ENCODE assay signal across 1 cellular context in the genomic region with DNA sequence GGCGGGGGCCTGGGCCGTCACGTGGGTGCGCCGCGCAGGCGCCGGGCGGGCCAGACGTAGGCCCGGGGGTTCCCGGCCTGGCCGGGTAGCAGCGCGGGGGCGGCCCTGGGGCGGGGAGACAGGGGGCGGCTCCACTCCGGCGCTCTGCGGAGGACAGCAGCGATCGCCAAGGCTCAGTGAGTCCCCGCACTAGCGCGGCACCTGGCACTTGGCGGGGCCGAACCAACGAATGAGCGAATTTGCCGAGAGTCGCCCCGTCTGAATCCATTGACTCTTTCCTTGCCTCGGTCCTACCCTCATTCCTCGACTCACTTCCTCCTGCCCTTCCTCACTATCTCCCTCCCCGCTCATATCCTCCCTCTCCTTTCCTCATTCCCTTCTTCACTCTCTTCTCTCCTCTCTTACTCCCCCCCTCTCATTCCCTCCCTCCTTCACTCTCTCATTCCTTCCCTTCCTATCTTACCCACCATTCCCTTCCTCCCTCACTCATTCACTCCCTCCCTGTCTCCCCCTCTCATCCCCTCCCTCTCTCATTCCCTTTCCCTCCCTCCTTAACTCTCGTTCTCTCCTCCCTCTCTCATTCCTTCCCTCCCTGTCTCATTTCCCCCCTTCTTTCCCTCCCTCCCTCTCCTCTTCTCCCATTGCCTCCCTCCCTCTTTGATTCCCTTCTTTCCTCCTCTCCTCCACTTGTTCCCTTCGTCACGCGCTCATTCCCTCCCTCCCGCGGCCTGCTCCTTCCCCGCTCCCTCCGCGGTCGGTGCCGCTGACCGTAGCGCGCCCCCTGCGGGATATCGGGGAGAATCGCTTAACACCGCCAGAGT.
A peak's percentile ranks its signal among the peaks of the same experiment; 100 is the strongest.
TF ChIP-seq lines count a peak whose summit lies in the region.

No MANE protein-coding gene starts in this region.

TF ChIP-seq in GM12878, 131 proteins besides CTCF, POLR2A, EP300 and RAD21 (continued from another document and continues in another):
- TF ChIP-seq, protein P1, sequence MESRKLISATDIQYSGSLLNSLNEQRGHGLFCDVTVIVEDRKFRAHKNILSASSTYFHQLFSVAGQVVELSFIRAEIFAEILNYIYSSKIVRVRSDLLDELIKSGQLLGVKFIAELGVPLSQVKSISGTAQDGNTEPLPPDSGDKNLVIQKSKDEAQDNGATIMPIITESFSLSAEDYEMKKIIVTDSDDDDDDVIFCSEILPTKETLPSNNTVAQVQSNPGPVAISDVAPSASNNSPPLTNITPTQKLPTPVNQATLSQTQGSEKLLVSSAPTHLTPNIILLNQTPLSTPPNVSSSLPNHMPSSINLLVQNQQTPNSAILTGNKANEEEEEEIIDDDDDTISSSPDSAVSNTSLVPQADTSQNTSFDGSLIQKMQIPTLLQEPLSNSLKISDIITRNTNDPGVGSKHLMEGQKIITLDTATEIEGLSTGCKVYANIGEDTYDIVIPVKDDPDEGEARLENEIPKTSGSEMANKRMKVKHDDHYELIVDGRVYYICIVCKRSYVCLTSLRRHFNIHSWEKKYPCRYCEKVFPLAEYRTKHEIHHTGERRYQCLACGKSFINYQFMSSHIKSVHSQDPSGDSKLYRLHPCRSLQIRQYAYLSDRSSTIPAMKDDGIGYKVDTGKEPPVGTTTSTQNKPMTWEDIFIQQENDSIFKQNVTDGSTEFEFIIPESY (IDR thresholded peaks at IDR 0.05) = no peak
- no peak for TF ChIP-seq ZNF384 (IDR thresholded peaks at IDR 0.05; ENCODE audit: borderline replicate concordance, low read depth, low read length)
- 0 out of 2 replicates have a peak, but pooled peaks have one; percentile 25 for TF ChIP-seq IRF4 (IDR thresholded peaks at IDR 0.05; ENCODE audit: low read depth, low read length)
- TF ChIP-seq IKZF1 (conservative IDR thresholded peaks at IDR 0.05) = peak; percentile 88
- TF ChIP-seq ZZZ3 (IDR thresholded peaks at IDR 0.05; ENCODE audit: control insufficient read depth, insufficient read length, low read depth) = no peak
- TF ChIP-seq IKZF2 (IDR thresholded peaks at IDR 0.05) = peak; percentile 96 to 98
- no peak for TF ChIP-seq RBBP5 (conservative IDR thresholded peaks at IDR 0.05)
- TF ChIP-seq TCF7 (IDR thresholded peaks at IDR 0.05; ENCODE audit: borderline replicate concordance) = no peak
- no peak for TF ChIP-seq NR2F1 (conservative IDR thresholded peaks at IDR 0.05)
- TF ChIP-seq SRF (IDR thresholded peaks at IDR 0.05; ENCODE audit: low read depth in 2 of 2, low read length in 2 of 2) = 0 out of 4 replicates have a peak, but pooled peaks of 1 of the 2 experiments have one; percentile 20
- peak; percentile 57 to 99 for TF ChIP-seq EGR1 (IDR thresholded peaks at IDR 0.05; ENCODE audit: borderline replicate concordance in 1 of 2, low read depth in 2 of 2, low read length in 2 of 2)
- TF ChIP-seq YBX1 (IDR thresholded peaks at IDR 0.05) = peak; percentile 84; the same call in 1 of the 2 replicates
- 0 out of 2 replicates have a peak, but pooled peaks have one; percentile 3 for TF ChIP-seq BCL11A (IDR thresholded peaks at IDR 0.05; ENCODE audit: low read depth, low read length)
- peak; percentile 32; the same call in 1 of the 3 replicates for TF ChIP-seq POU2F2 (IDR thresholded peaks at IDR 0.05; ENCODE audit: borderline replicate concordance, low read depth, low read length)
- peak; percentile 100 for TF ChIP-seq HDGF (IDR thresholded peaks at IDR 0.05)
- TF ChIP-seq MEF2A (IDR thresholded peaks at IDR 0.05; ENCODE audit: insufficient read depth, low read depth, low read length) = no peak
- TF ChIP-seq POLR2AphosphoS2 (IDR thresholded peaks at IDR 0.05; ENCODE audit: low read depth, low read length) = no peak
- TF ChIP-seq MYC (IDR thresholded peaks at IDR 0.05; ENCODE audit: insufficient read depth, insufficient read length, insufficient replicate concordance, low read length, severe bottlenecking) = no peak
- peak; percentile 46; the same call in 1 of the 2 replicates for TF ChIP-seq TAF1 (IDR thresholded peaks at IDR 0.05; ENCODE audit: borderline replicate concordance, low read depth, low read length)
- no peak for TF ChIP-seq SREBF1 (IDR thresholded peaks at IDR 0.05; ENCODE audit: low read length)
- TF ChIP-seq TARDBP (IDR thresholded peaks at IDR 0.05; ENCODE audit: borderline replicate concordance) = no peak
- TF ChIP-seq SP1 (IDR thresholded peaks at IDR 0.05; ENCODE audit: low read depth, low read length) = no peak
- TF ChIP-seq KDM1A (IDR thresholded peaks at IDR 0.05; ENCODE audit: borderline replicate concordance) = no peak
- TF ChIP-seq CREM (IDR thresholded peaks at IDR 0.05; ENCODE audit: low read depth) = peak; percentile 13; the same call in 1 of the 2 replicates
- no peak for TF ChIP-seq JUND (IDR thresholded peaks at IDR 0.05; ENCODE audit: low read depth, low read length)
- TF ChIP-seq, protein P2, sequence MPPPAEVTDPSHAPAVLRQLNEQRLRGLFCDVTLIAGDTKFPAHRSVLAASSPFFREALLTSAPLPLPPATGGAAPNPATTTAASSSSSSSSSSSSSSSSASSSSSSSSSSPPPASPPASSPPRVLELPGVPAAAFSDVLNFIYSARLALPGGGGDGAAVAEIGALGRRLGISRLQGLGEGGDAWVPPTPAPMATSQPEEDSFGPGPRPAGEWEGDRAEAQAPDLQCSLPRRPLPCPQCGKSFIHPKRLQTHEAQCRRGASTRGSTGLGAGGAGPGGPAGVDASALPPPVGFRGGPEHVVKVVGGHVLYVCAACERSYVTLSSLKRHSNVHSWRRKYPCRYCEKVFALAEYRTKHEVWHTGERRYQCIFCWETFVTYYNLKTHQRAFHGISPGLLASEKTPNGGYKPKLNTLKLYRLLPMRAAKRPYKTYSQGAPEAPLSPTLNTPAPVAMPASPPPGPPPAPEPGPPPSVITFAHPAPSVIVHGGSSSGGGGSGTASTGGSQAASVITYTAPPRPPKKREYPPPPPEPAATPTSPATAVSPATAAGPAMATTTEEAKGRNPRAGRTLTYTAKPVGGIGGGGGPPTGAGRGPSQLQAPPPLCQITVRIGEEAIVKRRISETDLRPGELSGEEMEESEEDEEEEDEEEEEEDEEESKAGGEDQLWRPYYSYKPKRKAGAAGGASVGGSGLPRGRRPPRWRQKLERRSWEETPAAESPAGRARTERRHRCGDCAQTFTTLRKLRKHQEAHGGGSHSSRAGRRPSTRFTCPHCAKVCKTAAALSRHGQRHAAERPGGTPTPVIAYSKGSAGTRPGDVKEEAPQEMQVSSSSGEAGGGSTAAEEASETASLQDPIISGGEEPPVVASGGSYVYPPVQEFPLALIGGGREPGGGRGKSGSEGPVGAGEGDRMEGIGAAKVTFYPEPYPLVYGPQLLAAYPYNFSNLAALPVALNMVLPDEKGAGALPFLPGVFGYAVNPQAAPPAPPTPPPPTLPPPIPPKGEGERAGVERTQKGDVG (CRISPR knock-in tag; IDR thresholded peaks at IDR 0.05) = no peak
- TF ChIP-seq, protein P3, sequence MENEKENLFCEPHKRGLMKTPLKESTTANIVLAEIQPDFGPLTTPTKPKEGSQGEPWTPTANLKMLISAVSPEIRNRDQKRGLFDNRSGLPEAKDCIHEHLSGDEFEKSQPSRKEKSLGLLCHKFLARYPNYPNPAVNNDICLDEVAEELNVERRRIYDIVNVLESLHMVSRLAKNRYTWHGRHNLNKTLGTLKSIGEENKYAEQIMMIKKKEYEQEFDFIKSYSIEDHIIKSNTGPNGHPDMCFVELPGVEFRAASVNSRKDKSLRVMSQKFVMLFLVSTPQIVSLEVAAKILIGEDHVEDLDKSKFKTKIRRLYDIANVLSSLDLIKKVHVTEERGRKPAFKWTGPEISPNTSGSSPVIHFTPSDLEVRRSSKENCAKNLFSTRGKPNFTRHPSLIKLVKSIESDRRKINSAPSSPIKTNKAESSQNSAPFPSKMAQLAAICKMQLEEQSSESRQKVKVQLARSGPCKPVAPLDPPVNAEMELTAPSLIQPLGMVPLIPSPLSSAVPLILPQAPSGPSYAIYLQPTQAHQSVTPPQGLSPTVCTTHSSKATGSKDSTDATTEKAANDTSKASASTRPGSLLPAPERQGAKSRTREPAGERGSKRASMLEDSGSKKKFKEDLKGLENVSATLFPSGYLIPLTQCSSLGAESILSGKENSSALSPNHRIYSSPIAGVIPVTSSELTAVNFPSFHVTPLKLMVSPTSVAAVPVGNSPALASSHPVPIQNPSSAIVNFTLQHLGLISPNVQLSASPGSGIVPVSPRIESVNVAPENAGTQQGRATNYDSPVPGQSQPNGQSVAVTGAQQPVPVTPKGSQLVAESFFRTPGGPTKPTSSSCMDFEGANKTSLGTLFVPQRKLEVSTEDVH (IDR thresholded peaks at IDR 0.05; ENCODE audit: low read depth, partially characterized antibody) = no peak
- TF ChIP-seq PML (IDR thresholded peaks at IDR 0.05; ENCODE audit: low read length) = no peak
- TF ChIP-seq, protein P4, sequence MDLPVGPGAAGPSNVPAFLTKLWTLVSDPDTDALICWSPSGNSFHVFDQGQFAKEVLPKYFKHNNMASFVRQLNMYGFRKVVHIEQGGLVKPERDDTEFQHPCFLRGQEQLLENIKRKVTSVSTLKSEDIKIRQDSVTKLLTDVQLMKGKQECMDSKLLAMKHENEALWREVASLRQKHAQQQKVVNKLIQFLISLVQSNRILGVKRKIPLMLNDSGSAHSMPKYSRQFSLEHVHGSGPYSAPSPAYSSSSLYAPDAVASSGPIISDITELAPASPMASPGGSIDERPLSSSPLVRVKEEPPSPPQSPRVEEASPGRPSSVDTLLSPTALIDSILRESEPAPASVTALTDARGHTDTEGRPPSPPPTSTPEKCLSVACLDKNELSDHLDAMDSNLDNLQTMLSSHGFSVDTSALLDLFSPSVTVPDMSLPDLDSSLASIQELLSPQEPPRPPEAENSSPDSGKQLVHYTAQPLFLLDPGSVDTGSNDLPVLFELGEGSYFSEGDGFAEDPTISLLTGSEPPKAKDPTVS (IDR thresholded peaks at IDR 0.05; ENCODE audit: low read depth, low read length) = no peak
- TF ChIP-seq, protein P5, sequence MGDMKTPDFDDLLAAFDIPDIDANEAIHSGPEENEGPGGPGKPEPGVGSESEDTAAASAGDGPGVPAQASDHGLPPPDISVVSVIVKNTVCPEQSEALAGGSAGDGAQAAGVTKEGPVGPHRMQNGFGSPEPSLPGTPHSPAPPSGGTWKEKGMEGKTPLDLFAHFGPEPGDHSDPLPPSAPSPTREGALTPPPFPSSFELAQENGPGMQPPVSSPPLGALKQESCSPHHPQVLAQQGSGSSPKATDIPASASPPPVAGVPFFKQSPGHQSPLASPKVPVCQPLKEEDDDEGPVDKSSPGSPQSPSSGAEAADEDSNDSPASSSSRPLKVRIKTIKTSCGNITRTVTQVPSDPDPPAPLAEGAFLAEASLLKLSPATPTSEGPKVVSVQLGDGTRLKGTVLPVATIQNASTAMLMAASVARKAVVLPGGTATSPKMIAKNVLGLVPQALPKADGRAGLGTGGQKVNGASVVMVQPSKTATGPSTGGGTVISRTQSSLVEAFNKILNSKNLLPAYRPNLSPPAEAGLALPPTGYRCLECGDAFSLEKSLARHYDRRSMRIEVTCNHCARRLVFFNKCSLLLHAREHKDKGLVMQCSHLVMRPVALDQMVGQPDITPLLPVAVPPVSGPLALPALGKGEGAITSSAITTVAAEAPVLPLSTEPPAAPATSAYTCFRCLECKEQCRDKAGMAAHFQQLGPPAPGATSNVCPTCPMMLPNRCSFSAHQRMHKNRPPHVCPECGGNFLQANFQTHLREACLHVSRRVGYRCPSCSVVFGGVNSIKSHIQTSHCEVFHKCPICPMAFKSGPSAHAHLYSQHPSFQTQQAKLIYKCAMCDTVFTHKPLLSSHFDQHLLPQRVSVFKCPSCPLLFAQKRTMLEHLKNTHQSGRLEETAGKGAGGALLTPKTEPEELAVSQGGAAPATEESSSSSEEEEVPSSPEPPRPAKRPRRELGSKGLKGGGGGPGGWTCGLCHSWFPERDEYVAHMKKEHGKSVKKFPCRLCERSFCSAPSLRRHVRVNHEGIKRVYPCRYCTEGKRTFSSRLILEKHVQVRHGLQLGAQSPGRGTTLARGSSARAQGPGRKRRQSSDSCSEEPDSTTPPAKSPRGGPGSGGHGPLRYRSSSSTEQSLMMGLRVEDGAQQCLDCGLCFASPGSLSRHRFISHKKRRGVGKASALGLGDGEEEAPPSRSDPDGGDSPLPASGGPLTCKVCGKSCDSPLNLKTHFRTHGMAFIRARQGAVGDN (IDR thresholded peaks at IDR 0.05) = 0 out of 2 replicates have a peak, but pooled peaks have one; percentile 5
- TF ChIP-seq, protein P6, sequence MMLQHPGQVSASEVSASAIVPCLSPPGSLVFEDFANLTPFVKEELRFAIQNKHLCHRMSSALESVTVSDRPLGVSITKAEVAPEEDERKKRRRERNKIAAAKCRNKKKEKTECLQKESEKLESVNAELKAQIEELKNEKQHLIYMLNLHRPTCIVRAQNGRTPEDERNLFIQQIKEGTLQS (IDR thresholded peaks at IDR 0.05; ENCODE audit: borderline replicate concordance, extremely low read depth, low read depth, low read length) = peak; percentile 82
- TF ChIP-seq ZBED1 (IDR thresholded peaks at IDR 0.05; ENCODE audit: borderline replicate concordance) = no peak
- TF ChIP-seq, protein P7, sequence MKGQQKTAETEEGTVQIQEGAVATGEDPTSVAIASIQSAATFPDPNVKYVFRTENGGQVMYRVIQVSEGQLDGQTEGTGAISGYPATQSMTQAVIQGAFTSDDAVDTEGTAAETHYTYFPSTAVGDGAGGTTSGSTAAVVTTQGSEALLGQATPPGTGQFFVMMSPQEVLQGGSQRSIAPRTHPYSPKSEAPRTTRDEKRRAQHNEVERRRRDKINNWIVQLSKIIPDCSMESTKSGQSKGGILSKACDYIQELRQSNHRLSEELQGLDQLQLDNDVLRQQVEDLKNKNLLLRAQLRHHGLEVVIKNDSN (IDR thresholded peaks at IDR 0.05; ENCODE audit: borderline replicate concordance, extremely low read length, insufficient read depth, low read depth, low read length) = peak; percentile 93
- peak; percentile 74 for TF ChIP-seq NRF1 (conservative IDR thresholded peaks at IDR 0.05; ENCODE audit: low read depth, low read length)
- TF ChIP-seq, protein P8, sequence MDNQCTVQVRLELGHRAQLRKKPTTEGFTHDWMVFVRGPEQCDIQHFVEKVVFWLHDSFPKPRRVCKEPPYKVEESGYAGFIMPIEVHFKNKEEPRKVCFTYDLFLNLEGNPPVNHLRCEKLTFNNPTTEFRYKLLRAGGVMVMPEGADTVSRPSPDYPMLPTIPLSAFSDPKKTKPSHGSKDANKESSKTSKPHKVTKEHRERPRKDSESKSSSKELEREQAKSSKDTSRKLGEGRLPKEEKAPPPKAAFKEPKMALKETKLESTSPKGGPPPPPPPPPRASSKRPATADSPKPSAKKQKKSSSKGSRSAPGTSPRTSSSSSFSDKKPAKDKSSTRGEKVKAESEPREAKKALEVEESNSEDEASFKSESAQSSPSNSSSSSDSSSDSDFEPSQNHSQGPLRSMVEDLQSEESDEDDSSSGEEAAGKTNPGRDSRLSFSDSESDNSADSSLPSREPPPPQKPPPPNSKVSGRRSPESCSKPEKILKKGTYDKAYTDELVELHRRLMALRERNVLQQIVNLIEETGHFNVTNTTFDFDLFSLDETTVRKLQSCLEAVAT (IDR thresholded peaks at IDR 0.05) = peak; percentile 91
